Comparison of ENCODE assay signal across 26 cellular contexts in genomic region chrX:44312421-44312820, GRCh38. TPM values are rescaled to one million over a fixed set of nuclear protein-coding genes. Genes with fewer than 3 reads are reported as not detected.
"Had no signal": no experiment of that assay in that cellular context is flagged by ENCODE, and none has a peak within 500 bp of the region (broad histone marks: within the 10 kb centered on the region; RNA-seq: fewer than 3 reads in every experiment).

No MANE protein-coding gene starts in this region.

- FAIRE-seq: endothelial cell of umbilical vein had no signal

- H3K27ac ChIP-seq: colonic mucosa, coronary artery, dorsolateral prefrontal cortex, epithelial cell of prostate, esophagus muscularis mucosa, esophagus squamous epithelium, foreskin keratinocyte, gastrocnemius medialis, gastroesophageal sphincter had no signal

- H3K4me1 ChIP-seq: colonic mucosa, esophagus squamous epithelium, foreskin keratinocyte, gastrocnemius medialis, gastroesophageal sphincter had no signal

- H3K9me3 ChIP-seq: colonic mucosa, esophagus squamous epithelium, gastrocnemius medialis, gastroesophageal sphincter, heart left ventricle, heart right ventricle had no signal

- ATAC-seq: effector memory CD8-positive, alpha-beta T cell; esophagus mucosa; foreskin keratinocyte; gastrocnemius medialis; gastroesophageal sphincter; heart left ventricle; heart right ventricle had no signal

- H3K4me3 ChIP-seq: colonic mucosa, coronary artery, dorsolateral prefrontal cortex, esophagus muscularis mucosa, esophagus squamous epithelium, gastrocnemius medialis, gastroesophageal sphincter, heart left ventricle, heart right ventricle had no signal

- DNase-seq: colonic mucosa; cortex of kidney; dermis blood vessel endothelial cell; dorsolateral prefrontal cortex; effector CD4-positive, alpha-beta T cell; effector CD8-positive, alpha-beta T cell; effector memory CD4-positive, alpha-beta T cell; effector memory CD8-positive, alpha-beta T cell; endodermal cell; esophagus squamous epithelium; foreskin fibroblast; foreskin keratinocyte; foreskin melanocyte; gastrocnemius medialis; glutamatergic neuron; head of caudate nucleus; heart left ventricle; heart right ventricle had no signal

- H3K36me3 ChIP-seq: colonic mucosa, esophagus muscularis mucosa, esophagus squamous epithelium, gastrocnemius medialis, gastroesophageal sphincter, heart left ventricle, heart right ventricle had no signal

- H3K27me3 ChIP-seq: colonic mucosa, esophagus muscularis mucosa, esophagus squamous epithelium, foreskin keratinocyte, gastrocnemius medialis, gastroesophageal sphincter had no signal

RNA-seq across cellular contexts. Expression of gene EFHC2, which starts 31.1 kb away (rescaled TPM):
- total RNA-seq: dermis blood vessel endothelial cell, dermis microvascular lymphatic vessel endothelial cell, endothelial cell of umbilical vein, glomerular endothelial cell had no signal
- polyA plus RNA-seq: endothelial cell of umbilical vein had no signal
